24 cellular contexts compared by ENCODE assay signal in genomic region chr14:105357626-105358025, GRCh38.
"Had no signal": no experiment of that assay in that cellular context is flagged by ENCODE, and none has a peak within 500 bp of the region (broad histone marks: within the 10 kb centered on the region; RNA-seq: fewer than 3 reads in every experiment).

No MANE protein-coding gene starts in this region.

- ATAC-seq: activated T-helper 17 cell treated with anti-CD3 and anti-CD28 coated beads, Interleukin-2, amount 50 U/mL, for 72 hours; K562; PC-3; T-helper 17 cell had no signal

- H3K27me3 Mint-ChIP-seq: activated CD4-positive, alpha-beta memory T cell treated with anti-CD3 and anti-CD28 coated beads for 36 hours; activated CD4-positive, alpha-beta T cell treated with anti-CD3 and anti-CD28 coated beads, Interleukin-2, amount 10 ng/mL, durations not matched to agents 24 days and 14 days; activated naive CD8-positive, alpha-beta T cell; activated T-helper 17 cell treated with anti-CD3 and anti-CD28 coated beads, Interleukin-2, amount 50 U/mL, for 72 hours; T-helper 17 cell had no signal

- H3K4me1 Mint-ChIP-seq: activated CD4-positive, alpha-beta T cell treated with anti-CD3 and anti-CD28 coated beads, Interleukin-2, amount 10 ng/mL, durations not matched to agents 24 days and 14 days; activated T-helper 17 cell treated with anti-CD3 and anti-CD28 coated beads, Interleukin-2, amount 50 U/mL, for 72 hours; T-helper 17 cell had no signal

- H3K4me3 ChIP-seq: K562 had no signal

- H3K4me3 Mint-ChIP-seq: activated CD4-positive, alpha-beta memory T cell treated with anti-CD3 and anti-CD28 coated beads for 36 hours; activated CD4-positive, alpha-beta T cell treated with anti-CD3 and anti-CD28 coated beads, Interleukin-2, amount 10 ng/mL, durations not matched to agents 24 days and 14 days; activated naive CD4-positive, alpha-beta T cell treated with anti-CD3 and anti-CD28 coated beads for 36 hours; activated naive CD8-positive, alpha-beta T cell; activated T-helper 17 cell treated with anti-CD3 and anti-CD28 coated beads, Interleukin-2, amount 50 U/mL, for 72 hours; T-helper 17 cell; WTC11 had no signal

- H3K9me3 Mint-ChIP-seq: activated CD4-positive, alpha-beta memory T cell treated with anti-CD3 and anti-CD28 coated beads for 36 hours; activated CD4-positive, alpha-beta T cell treated with anti-CD3 and anti-CD28 coated beads, Interleukin-2, amount 10 ng/mL, durations not matched to agents 24 days and 14 days; activated naive CD4-positive, alpha-beta T cell treated with anti-CD3 and anti-CD28 coated beads for 36 hours; activated T-helper 17 cell treated with anti-CD3 and anti-CD28 coated beads, Interleukin-2, amount 50 U/mL, for 72 hours; WTC11 had no signal

- H3K36me3 Mint-ChIP-seq: activated CD4-positive, alpha-beta memory T cell treated with anti-CD3 and anti-CD28 coated beads for 36 hours; activated naive CD8-positive, alpha-beta T cell had no signal

- H3K27ac Mint-ChIP-seq: activated CD4-positive, alpha-beta memory T cell treated with anti-CD3 and anti-CD28 coated beads for 36 hours; activated CD4-positive, alpha-beta T cell treated with anti-CD3 and anti-CD28 coated beads, Interleukin-2, amount 10 ng/mL, durations not matched to agents 24 days and 14 days; activated naive CD4-positive, alpha-beta T cell treated with anti-CD3 and anti-CD28 coated beads for 36 hours; activated naive CD8-positive, alpha-beta T cell; activated T-helper 17 cell treated with anti-CD3 and anti-CD28 coated beads, Interleukin-2, amount 50 U/mL, for 72 hours; T-helper 17 cell; WTC11 had no signal

- DNase-seq: activated CD4-positive, alpha-beta memory T cell treated with anti-CD3 and anti-CD28 coated beads for 36 hours; activated CD4-positive, alpha-beta T cell treated with anti-CD3 and anti-CD28 coated beads, Interleukin-2, amount 10 ng/mL, durations not matched to agents 24 days and 14 days; activated CD4-positive, CD25-positive, alpha-beta regulatory T cell treated with anti-CD3 and anti-CD28 coated beads, Interleukin-2, amount 50 U/mL, for 72 hours; activated CD8-positive, alpha-beta memory T cell treated with anti-CD3 and anti-CD28 coated beads for 24 hours; activated gamma-delta T cell; activated naive CD4-positive, alpha-beta T cell treated with anti-CD3 and anti-CD28 coated beads for 36 hours; activated T-cell treated with anti-CD3 and anti-CD28 coated beads for 4 hours; activated T-cell treated with anti-CD3 and anti-CD28 coated beads, Interleukin-2, amount 50 U/mL, for 48 hours; amygdala; Kasumi-1; NCI-H1105 treated with DMSO at 0.1 percent for 48 hours; NCI-H1436 treated with DMSO at 0.1 percent for 48 hours; NCI-H187; NCI-H2081; NCI-H446; NCI-H524; PC-3; SIG-M5; T-helper 17 cell; T-helper 9 cell had no signal
